Comparison of ENCODE assay signal across 10 cellular contexts in genomic region chr19:45601524-45602522, GRCh38. TPM values are rescaled to one million over a fixed set of nuclear protein-coding genes. Genes with fewer than 3 reads are reported as not detected.
A peak's percentile ranks its signal among the peaks of the same experiment; 100 is the strongest.
DNase-seq lines count a peak whose midpoint lies in the region; ATAC-seq and TF ChIP-seq lines count a peak whose summit lies in the region.
"Had no signal": no experiment of that assay in that cellular context is flagged by ENCODE, and none has a peak within 500 bp of the region (broad histone marks: within the 10 kb centered on the region; RNA-seq: fewer than 3 reads in every experiment).

GPR4 (minus strand) TSS chr19:45602212; CDS start chr19:45591866, 10,346 bp downstream.

- peak; percentile 41 for DNase-seq in NCI-H748 (lab: John Stamatoyannopoulos, UW; ENCODE audit: unreplicated experiment)
- no peak for DNase-seq in NCI-H748 treated with DMSO at 0.1 percent for 48 hours (lab: John Stamatoyannopoulos, UW)
- no peak for DNase-seq in choroid plexus epithelial cell (ENCODE audit: low read depth)
- peak in 1 of 2 donors; percentile 82 for DNase-seq in left lung
- DNase-seq in ureter (ENCODE audit: low spot score), result no peak
- no peak for DNase-seq in kidney tubule cell (ENCODE audit: low spot score)
- DNase-seq in GOT3 (lab: John Stamatoyannopoulos, UW), result no peak
- DNase-seq: MV-4-11 had no signal

- peak within 1 kb of the TSS; percentile 42 for H3K4me3 ChIP-seq in choroid plexus epithelial cell (ENCODE audit: low read depth, low read length)
- peak within 1 kb of the TSS; percentile 15 to 48 for H3K4me3 ChIP-seq in left lung
- H3K4me3 ChIP-seq in thymus (ENCODE audit: low read length), result peak within 1 kb of the TSS; percentile 11

- intact Hi-C loops in left lung (cut with DNase I), result no loop called here

- peak; percentile 66 for ATAC-seq in left lung

- H3K4me1 ChIP-seq in left lung (peaks cover 0 to 50% of the 10 kb centered on the region in 2 donors), thymus (ENCODE audit: control insufficient read depth, insufficient read depth, low read length) (no peaks in the 10 kb centered on the region)

- H3K36me3 ChIP-seq in left lung, result no peaks in the 10 kb centered on the region
- H3K36me3 ChIP-seq in thymus (ENCODE audit: control insufficient read depth, insufficient read depth), result no peaks in the 10 kb centered on the region

- no peak for TF ChIP-seq CTCF in choroid plexus epithelial cell (conservative IDR thresholded peaks at IDR 0.05; ENCODE audit: low read depth, low read length)
- no peak for TF ChIP-seq CTCF in left lung (IDR thresholded peaks at IDR 0.05)

- H3K27ac ChIP-seq in left lung (peak within 1 kb of the TSS; percentile 33 to 66), thymus (ENCODE audit: low read depth) (no peak within 1 kb of the TSS)

- H3K27me3 ChIP-seq in left lung (peaks cover 54 to 77% of the 10 kb centered on the region in 2 donors), thymus (ENCODE audit: control insufficient read depth, insufficient read depth) (peaks cover 57% of the 10 kb centered on the region)

- H3K9me3 ChIP-seq in left lung (no peaks in the 10 kb centered on the region), thymus (ENCODE audit: control insufficient read depth) (no peaks in the 10 kb centered on the region)

- WGBS in thymus, result 7% methylated on average over 55 of the region's 55 CpGs

RNA-seq across cellular contexts. Expression of gene GPR4, which starts in this region (rescaled TPM):
- total RNA-seq in left lung, result 1 to 10 TPM; 4.5 to 9.5 TPM
- 1.3 TPM for polyA plus RNA-seq in thymus
- 5.1 TPM for total RNA-seq in ureter
- polyA plus RNA-seq: AG04450 had no signal
